ENCODE assay signal across 29 cellular contexts in the genomic region with DNA sequence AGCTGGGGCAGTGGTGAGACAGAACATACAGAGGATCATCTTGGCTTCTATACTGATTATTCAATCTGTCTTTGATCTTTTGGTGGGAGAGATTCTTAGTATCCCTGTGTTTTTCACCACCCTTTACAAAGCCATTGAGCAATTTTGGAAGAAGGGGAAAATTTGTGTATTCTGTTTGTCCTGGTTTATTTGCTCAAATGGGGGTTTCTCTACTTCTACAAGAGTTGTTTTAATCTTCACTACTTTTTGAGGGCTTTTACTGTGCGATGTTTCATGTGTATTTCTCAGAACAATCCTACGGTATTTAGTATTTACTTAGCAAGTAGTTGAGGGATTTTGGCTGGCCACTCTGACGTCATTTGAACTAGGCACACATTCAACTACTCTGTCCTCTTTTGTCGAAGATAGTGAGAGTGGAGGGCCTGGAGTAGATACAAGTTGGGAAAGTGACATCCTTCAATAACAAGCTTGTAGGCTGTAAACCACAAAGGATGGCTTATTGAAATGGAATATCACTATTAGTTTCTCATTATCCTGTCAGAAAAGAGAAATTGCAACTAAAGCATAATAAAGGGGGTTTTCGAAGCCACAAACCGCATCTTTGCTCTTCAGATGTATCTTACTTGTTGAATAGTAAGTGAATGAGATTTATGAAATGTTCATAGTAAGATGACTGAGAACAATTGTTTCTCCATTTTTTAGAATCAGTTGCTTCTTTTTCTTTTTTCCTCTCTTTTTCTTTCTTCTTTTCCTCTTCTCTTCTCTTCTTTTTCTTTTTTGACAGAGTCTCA. TPM values are rescaled to one million over a fixed set of nuclear protein-coding genes. Genes with fewer than 3 reads are reported as not detected.
DNase-seq lines count a peak whose midpoint lies in the region; ATAC-seq and TF ChIP-seq lines count a peak whose summit lies in the region.
"Had no signal": no experiment of that assay in that cellular context is flagged by ENCODE, and none has a peak within 500 bp of the region (broad histone marks: within the 10 kb centered on the region; RNA-seq: fewer than 3 reads in every experiment).

No MANE protein-coding gene starts in this region.

- TF ChIP-seq POLR2A in lower leg skin (IDR thresholded peaks at IDR 0.05), result no peak
- TF ChIP-seq POLR2A in sigmoid colon (IDR thresholded peaks at IDR 0.05), result no peak

- H3K4me3 ChIP-seq in left ventricle myocardium inferior, result no peak overlapping the region
- no peak overlapping the region for H3K4me3 ChIP-seq in right cardiac atrium (ENCODE audit: low read length)
- H3K4me3 ChIP-seq in lower leg skin (ENCODE audit: low read depth, poor library complexity, severe bottlenecking), result no peak overlapping the region
- no peak overlapping the region for H3K4me3 ChIP-seq in sigmoid colon
- H3K4me3 ChIP-seq: GM23338, psoas muscle, testis had no signal

- H3K27ac ChIP-seq in left ventricle myocardium inferior (replicated peaks), result no peak overlapping the region
- no peak overlapping the region for H3K27ac ChIP-seq in right cardiac atrium (ENCODE audit: low read length)
- peak overlapping the region; percentile 30 for H3K27ac ChIP-seq in temporal lobe (ENCODE audit: low read depth, low read length)
- no peak overlapping the region for H3K27ac ChIP-seq in sigmoid colon
- H3K27ac ChIP-seq: psoas muscle, testis had no signal

- TF ChIP-seq EP300 in sigmoid colon (IDR thresholded peaks at IDR 0.05), result no peak

- H3K4me1 ChIP-seq in left ventricle myocardium inferior (peaks cover 4% of the 10 kb centered on the region), right cardiac atrium (ENCODE audit: control insufficient read depth, insufficient read depth, low read length) (peaks cover 2% of the 10 kb centered on the region), sigmoid colon (no peaks in the 10 kb centered on the region)
- H3K4me1 ChIP-seq: testis had no signal

- ATAC-seq in Right ventricle myocardium superior (ENCODE audit: poor library complexity) (peak; percentile 75), right cardiac atrium (peak; percentile 76 to 87), GM21619 (IDR thresholded peaks at IDR 0.05; ENCODE audit: unreplicated experiment) (no peak)
- ATAC-seq: activated CD8-positive, alpha-beta T cell treated with anti-CD3 and anti-CD28 coated beads for 36 hours; GM23338; left lobe of liver; naive thymus-derived CD8-positive, alpha-beta T cell; PC-3; psoas muscle; stimulated activated naive B cell treated with anti-CD40 and anti-IgM and Interleukin-4, amounts not matched to agents 10 μg/mL and 1 μg/mL and 100 μg/mL, for 72 hours had no signal

- H3K36me3 ChIP-seq in left ventricle myocardium inferior (no peaks in the 10 kb centered on the region), sigmoid colon (no peaks in the 10 kb centered on the region)

- no peak for TF ChIP-seq CTCF in left ventricle myocardium inferior (IDR thresholded peaks at IDR 0.05; ENCODE audit: borderline replicate concordance)
- TF ChIP-seq CTCF in lower leg skin (IDR thresholded peaks at IDR 0.05), result no peak
- TF ChIP-seq CTCF in sigmoid colon (IDR thresholded peaks at IDR 0.05), result no peak

- H3K27me3 ChIP-seq in left ventricle myocardium inferior (ENCODE audit: low read depth), result no peaks in the 10 kb centered on the region
- no peaks in the 10 kb centered on the region for H3K27me3 ChIP-seq in right cardiac atrium (ENCODE audit: control insufficient read depth, insufficient read depth)
- no peaks in the 10 kb centered on the region for H3K27me3 ChIP-seq in sigmoid colon
- H3K27me3 ChIP-seq: testis had no signal

- H3K9me3 ChIP-seq in left ventricle myocardium inferior (replicated peaks), result no peaks in the 10 kb centered on the region
- H3K9me3 ChIP-seq in right cardiac atrium (ENCODE audit: control insufficient read depth, low read length), result no peaks in the 10 kb centered on the region
- no peaks in the 10 kb centered on the region for H3K9me3 ChIP-seq in sigmoid colon
- H3K9me3 ChIP-seq: psoas muscle, testis had no signal

- intact Hi-C loops in Right ventricle myocardium superior (cut with DNase I) (no loop called here), left ventricle myocardium inferior (cut with micrococcal nuclease) (no loop called here), right cardiac atrium (cut with DNase I) (loop anchor here in 1 of 4 donors (10.0 kb wide), 1 partner anchor 125 kb away; no protein-coding TSS in a partner anchor), lower leg skin (cut with DNase I; ENCODE audit: low total_unique reads) (no loop called here), sigmoid colon (cut with DNase I) (no loop called here)

- no peak for DNase-seq in Right ventricle myocardium superior
- no peak for DNase-seq in left ventricle myocardium inferior
- DNase-seq in NCI-H460 (ENCODE audit: extremely low read depth, low read depth), result peak; percentile 90
- peak in 2 of 3 donors; percentile 24 to 60 for DNase-seq in right cardiac atrium
- DNase-seq in lower leg skin (ENCODE audit: low spot score in 2 of 2), result no peak
- no peak for DNase-seq in sigmoid colon
- DNase-seq: 8988T; activated CD8-positive, alpha-beta memory T cell treated with anti-CD3 and anti-CD28 coated beads, Interleukin-2, amount 50 U/mL, for 48 hours; activated CD8-positive, alpha-beta T cell treated with anti-CD3 and anti-CD28 coated beads for 36 hours; activated naive CD4-positive, alpha-beta T cell treated with anti-CD3 and anti-CD28 coated beads for 36 hours; Calu3; DMS79; Kasumi-1; midbrain; naive thymus-derived CD8-positive, alpha-beta T cell; NCI-H1417 treated with DMSO at 0.1 percent for 48 hours; NCI-H2081 treated with DMSO at 0.1 percent for 48 hours; NCI-H2227 treated with DMSO at 0.1 percent for 48 hours; NCI-H526 treated with DMSO at 0.1 percent for 48 hours; NK-92 treated with Interleukin-12 subunit alpha and Interleukin-12 subunit beta, amount 100 ng/mL, for 24 hours; occipital lobe; PC-3; psoas muscle; stimulated activated naive B cell treated with anti-CD40 and anti-IgM and Interleukin-4, amounts not matched to agents 10 μg/mL and 1 μg/mL and 100 μg/mL, for 72 hours; testis had no signal

- WGBS in right cardiac atrium, result 78% methylated on average over 6 of the region's 6 CpGs
- WGBS in lower leg skin, 2 donors, result 92 to 95% methylated on average over 6 of the region's 6 CpGs
- 87 to 90% methylated on average over 6 of the region's 6 CpGs for WGBS in sigmoid colon, 2 donors

RNA-seq across cellular contexts. Expression of a gene that starts 24.8 kb away (rescaled TPM):
- total RNA-seq in Right ventricle myocardium superior (6.1 TPM), left ventricle myocardium inferior (5.5 TPM), right cardiac atrium (10 to 100 TPM in 2 of 4 donors, 1 to 10 TPM in 2; 7.2 to 10.8 (median 9.9) TPM), temporal lobe (88.3 TPM), lower leg skin (10 to 100 TPM in 3 of 4 donors, 1 to 10 TPM in 1; 9.6 to 18.3 (median 12.9) TPM), sigmoid colon (10 to 100 TPM; 17.8 to 30.5 (median 24.7) TPM)
- total RNA-seq in NCI-H460 (2014; rRNA removed; shearing (Covaris generic)), result 80.5 and 98.0 TPM in 2 replicates
- 47.5 and 68.0 TPM in 2 replicates for polyA plus RNA-seq in NCI-H460 (2014; cell fraction: nucleus; rRNA removed)
- polyA plus RNA-seq in right cardiac atrium (7.9 TPM), sigmoid colon (10 to 100 TPM in 1 of 3 donors, 1 to 10 TPM in 2; 9.4 to 10.4 (median 9.6) TPM)

Comparison
In these comparisons a context has a peak if more than half of its experiments do, and no peak if none do; other contexts are left out.
1. DNase-seq: peak in NCI-H460 (single experiment) and right cardiac atrium (2 of 3); none in Right ventricle myocardium superior (single experiment), left ventricle myocardium inferior (single experiment), lower leg skin (0 of 2) and sigmoid colon (single experiment).